ENCODE assay signal across 11 cellular contexts in genomic region chr5:172898513-172899369, GRCh38.
DNase-seq lines count a peak whose midpoint lies in the region; ATAC-seq, FAIRE-seq and TF ChIP-seq lines count a peak whose summit lies in the region.
"Had no signal": no experiment of that assay in that cellular context is flagged by ENCODE, and none has a peak within 500 bp of the region (broad histone marks: within the 10 kb centered on the region; RNA-seq: fewer than 3 reads in every experiment).

No MANE protein-coding gene starts in this region.

- ATAC-seq in heart left ventricle = no peak
- no peak for ATAC-seq in left ventricle myocardium superior
- ATAC-seq in upper lobe of left lung (ENCODE audit: low FRiP score in 2 of 2) = no peak

- TF ChIP-seq EP300 in upper lobe of left lung (IDR thresholded peaks at IDR 0.05) = no peak

- H3K4me1 ChIP-seq in heart left ventricle (peaks cover 2 to 62% (median 56%) of the 10 kb centered on the region in 12 donors), esophagus squamous epithelium (peaks cover 47 to 78% (median 55%) of the 10 kb centered on the region in 3 donors), neutrophil (ENCODE audit: control insufficient read depth in 1 of 2, insufficient read depth in 1 of 2, low read depth in 1 of 2, low read length in 1 of 2) (peaks cover 7 to 12% of the 10 kb centered on the region in 2 experiments), upper lobe of left lung (peaks cover 48 to 61% (median 56%) of the 10 kb centered on the region in 4 donors)

- peak overlapping the region in 11 of 12 donors; percentile 20 to 92 (median 86) for H3K27ac ChIP-seq in heart left ventricle
- H3K27ac ChIP-seq in esophagus squamous epithelium = peak overlapping the region; percentile 86 to 96 (median 95)
- peak overlapping the region; percentile 61 for H3K27ac ChIP-seq in neutrophil
- H3K27ac ChIP-seq in upper lobe of left lung = peak overlapping the region; percentile 83 to 88 (median 85)

- TF ChIP-seq CTCF in heart left ventricle (IDR thresholded peaks at IDR 0.05) (no peak), esophagus squamous epithelium (IDR thresholded peaks at IDR 0.05) (no peak), neutrophil (IDR thresholded peaks at IDR 0.05) (no peak), upper lobe of left lung (IDR thresholded peaks at IDR 0.05) (no peak)

- H3K27me3 ChIP-seq in heart left ventricle = no peaks in the 10 kb centered on the region
- H3K27me3 ChIP-seq in esophagus squamous epithelium = no peaks in the 10 kb centered on the region
- no peaks in the 10 kb centered on the region for H3K27me3 ChIP-seq in neutrophil
- H3K27me3 ChIP-seq in upper lobe of left lung = no peaks in the 10 kb centered on the region

- H3K36me3 ChIP-seq in heart left ventricle (peaks cover 0 to 18% (median 0%) of the 10 kb centered on the region in 9 donors), esophagus squamous epithelium (peaks cover 0 to 40% (median 10%) of the 10 kb centered on the region in 3 donors), neutrophil (peaks cover 37% of the 10 kb centered on the region), upper lobe of left lung (peaks cover 0 to 29% (median 21%) of the 10 kb centered on the region in 4 donors)

- TF ChIP-seq POLR2A in heart left ventricle (IDR thresholded peaks at IDR 0.05) = no peak
- TF ChIP-seq POLR2A in esophagus squamous epithelium (IDR thresholded peaks at IDR 0.05) = no peak
- no peak for TF ChIP-seq POLR2A in upper lobe of left lung (IDR thresholded peaks at IDR 0.05)
- no peak for TF ChIP-seq POLR2A in H54 (IDR thresholded peaks at IDR 0.05; ENCODE audit: low read depth, low read length)

- WGBS in heart left ventricle, 4 donors = 92 to 96% (median 96%) methylated on average over 10 of the region's 10 CpGs
- WGBS in esophagus squamous epithelium, 2 donors = 90 to 98% methylated on average over 5 to 8 of the region's 10 CpGs
- 96 to 97% methylated on average over 10 of the region's 10 CpGs for WGBS in upper lobe of left lung, 2 donors

- DNase-seq in heart left ventricle (no peak), left ventricle myocardium superior (no peak), esophagus squamous epithelium (lab: John Stamatoyannopoulos, UW) (no peak), upper lobe of left lung (no peak), cerebellar cortex (ENCODE audit: low spot score) (no peak), foreskin melanocyte (no peak), H54 (ENCODE audit: insufficient read length, low spot score) (no peak)
- DNase-seq: activated CD4-positive, alpha-beta T cell treated with anti-CD3 and anti-CD28 coated beads for 48 hours; Karpas-422; stimulated activated naive CD4-positive, alpha-beta T cell had no signal

- intact Hi-C loops in heart left ventricle (cut with DNase I) = loop anchor here in 1 of 10 donors (10.0 kb wide), 1 partner anchor 124 kb away; the partner anchor contains the start of gene DUSP1
- intact Hi-C loops in left ventricle myocardium superior (cut with micrococcal nuclease) = no loop called here
- intact Hi-C loops in esophagus squamous epithelium (cut with DNase I) = no loop called here

- no peak for FAIRE-seq in H54 (lab: Jason Lieb, UNC)

- H3K9me3 ChIP-seq in heart left ventricle = no peaks in the 10 kb centered on the region
- no peaks in the 10 kb centered on the region for H3K9me3 ChIP-seq in esophagus squamous epithelium
- H3K9me3 ChIP-seq in neutrophil = no peaks in the 10 kb centered on the region
- no peaks in the 10 kb centered on the region for H3K9me3 ChIP-seq in upper lobe of left lung

- H3K4me3 ChIP-seq in heart left ventricle (no peak overlapping the region), esophagus squamous epithelium (no peak overlapping the region), neutrophil (ENCODE audit: low read depth in 1 of 2, low read length in 1 of 2) (no peak overlapping the region), upper lobe of left lung (no peak overlapping the region)
